21 cellular contexts compared by ENCODE assay signal in the genomic region with DNA sequence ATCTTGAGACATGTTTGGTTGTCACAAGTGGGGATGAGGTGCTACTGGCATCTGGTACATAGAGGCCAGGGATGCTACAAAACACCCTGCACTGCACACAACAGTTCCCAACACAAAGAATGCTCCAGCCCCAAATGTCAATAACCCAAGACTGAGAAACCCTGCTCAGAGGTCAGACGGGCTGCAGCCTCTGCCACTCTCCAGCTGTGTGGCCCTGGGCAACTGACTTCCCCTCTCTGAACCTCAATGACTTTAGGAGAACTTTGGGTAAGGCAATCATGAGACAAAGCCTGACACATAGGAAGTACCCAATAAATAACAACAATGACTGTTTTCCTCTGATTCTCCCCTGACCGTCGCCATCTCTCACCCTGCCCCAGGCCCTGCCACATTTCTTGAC.
DNase-seq lines count a peak whose midpoint lies in the region; ATAC-seq and TF ChIP-seq lines count a peak whose summit lies in the region.
"Had no signal": no experiment of that assay in that cellular context is flagged by ENCODE, and none has a peak within 500 bp of the region (broad histone marks: within the 10 kb centered on the region; RNA-seq: fewer than 3 reads in every experiment).

No MANE protein-coding gene starts in this region.

- no peak overlapping the region for H3K4me3 Mint-ChIP-seq in nephron
- no peak overlapping the region for H3K4me3 Mint-ChIP-seq in stimulated activated memory B cell treated with anti-CD40 and anti-IgM and Interleukin-4, amounts not matched to agents 10 μg/mL and 1 μg/mL and 100 μg/mL, for 72 hours
- H3K4me3 Mint-ChIP-seq: B cell; CD4-positive, alpha-beta memory T cell had no signal

- H3K36me3 ChIP-seq in BLaER1 treated with 17β-estradiol and CSF1 and Interleukin-3, amounts not matched to agents 10 nM and 100 nM, result no peaks in the 10 kb centered on the region
- H3K36me3 ChIP-seq in SK-N-MC (ENCODE audit: insufficient read depth, low read length), result no peaks in the 10 kb centered on the region
- H3K36me3 ChIP-seq: MG63 had no signal

- H3K4me3 ChIP-seq in BLaER1 treated with 17β-estradiol and CSF1 and Interleukin-3, amounts not matched to agents 10 nM and 100 nM, result no peak overlapping the region
- H3K4me3 ChIP-seq in SK-N-MC, result no peak overlapping the region
- H3K4me3 ChIP-seq: A549, MG63 had no signal

- peaks cover 29% of the 10 kb centered on the region for H3K4me1 Mint-ChIP-seq in nephron
- peaks cover 47% of the 10 kb centered on the region for H3K4me1 Mint-ChIP-seq in stimulated activated memory B cell treated with anti-CD40 and anti-IgM and Interleukin-4, amounts not matched to agents 10 μg/mL and 1 μg/mL and 100 μg/mL, for 72 hours

- ATAC-seq in stimulated activated memory B cell treated with anti-CD40 and anti-IgM and Interleukin-4, amounts not matched to agents 10 μg/mL and 1 μg/mL and 100 μg/mL, for 72 hours, result no peak
- no peak for ATAC-seq in HG03095 (IDR thresholded peaks at IDR 0.05; ENCODE audit: unreplicated experiment)
- ATAC-seq: A549, HCT116 had no signal

- TF ChIP-seq CTCF in nephron (IDR thresholded peaks at IDR 0.05; ENCODE audit: unreplicated experiment in 3 of 3), result no peak

- H3K9me3 ChIP-seq in BLaER1 treated with 17β-estradiol and CSF1 and Interleukin-3, amounts not matched to agents 10 nM and 100 nM (replicated peaks in 1 of 11), result no peaks in the 10 kb centered on the region
- H3K9me3 ChIP-seq in SK-N-MC (ENCODE audit: low read depth, low read length), result no peaks in the 10 kb centered on the region
- H3K9me3 ChIP-seq: A549, Caco-2, MG63 had no signal

- peak overlapping the region in 2 of 3 experiments; percentile 9 to 45 for H3K27ac Mint-ChIP-seq in nephron
- peak overlapping the region; percentile 17 for H3K27ac Mint-ChIP-seq in stimulated activated memory B cell treated with anti-CD40 and anti-IgM and Interleukin-4, amounts not matched to agents 10 μg/mL and 1 μg/mL and 100 μg/mL, for 72 hours

- H3K4me2 ChIP-seq in BLaER1 treated with 17β-estradiol and CSF1 and Interleukin-3, amounts not matched to agents 10 nM and 100 nM, result peak overlapping the region; percentile 4 to 94 (median 50); a peak in 14 of 22 replicates
- H3K4me2 ChIP-seq: A549 had no signal

- H3K4me1 ChIP-seq in BLaER1 treated with 17β-estradiol and CSF1 and Interleukin-3, amounts not matched to agents 10 nM and 100 nM, result peaks cover 65 to 100% (median 98%) of the 10 kb centered on the region in 10 experiments
- H3K4me1 ChIP-seq: A549 had no signal

- DNase-seq in SK-N-MC (ENCODE audit: low read depth, low spot score) (no peak), Kasumi-1 (lab: John Stamatoyannopoulos, UW) (no peak), cerebellar nuclear complex (lab: John Stamatoyannopoulos, UW) (no peak)
- DNase-seq: Caco-2; CD4-positive, alpha-beta memory T cell; DMS 273 treated with DMSO at 0.1 percent for 48 hours; DMS79 treated with DMSO at 0.1 percent for 48 hours; MG63; NCI-H1092; NCI-H1436 treated with DMSO at 0.1 percent for 48 hours; NCI-H1930; NCI-H510A; NCI-H748 treated with DMSO at 0.1 percent for 48 hours; OCI-M1 had no signal

- peaks cover 12% of the 10 kb centered on the region for H3K27me3 Mint-ChIP-seq in nephron (ENCODE audit: low read depth)
- H3K27me3 Mint-ChIP-seq in stimulated activated memory B cell treated with anti-CD40 and anti-IgM and Interleukin-4, amounts not matched to agents 10 μg/mL and 1 μg/mL and 100 μg/mL, for 72 hours, result no peaks in the 10 kb centered on the region
- H3K27me3 Mint-ChIP-seq: B cell; CD4-positive, alpha-beta memory T cell had no signal

- no peaks in the 10 kb centered on the region for H3K9me3 Mint-ChIP-seq in nephron
- no peaks in the 10 kb centered on the region for H3K9me3 Mint-ChIP-seq in stimulated activated memory B cell treated with anti-CD40 and anti-IgM and Interleukin-4, amounts not matched to agents 10 μg/mL and 1 μg/mL and 100 μg/mL, for 72 hours
- H3K9me3 Mint-ChIP-seq: CD4-positive, alpha-beta memory T cell had no signal

- H3K36me3 Mint-ChIP-seq in nephron (ENCODE audit: low read depth), result no peaks in the 10 kb centered on the region
- H3K36me3 Mint-ChIP-seq in stimulated activated memory B cell treated with anti-CD40 and anti-IgM and Interleukin-4, amounts not matched to agents 10 μg/mL and 1 μg/mL and 100 μg/mL, for 72 hours, result no peaks in the 10 kb centered on the region
- H3K36me3 Mint-ChIP-seq: CD4-positive, alpha-beta memory T cell had no signal

- H3K27ac ChIP-seq in BLaER1 treated with 17β-estradiol and CSF1 and Interleukin-3, amounts not matched to agents 10 nM and 100 nM, result peak overlapping the region in 8 of 11 experiments; percentile 10 to 98 (median 32); a peak in 9 of 22 replicates
- H3K27ac ChIP-seq in SK-N-MC, result peak overlapping the region; percentile 99
- H3K27ac ChIP-seq: A549 had no signal

- no peaks in the 10 kb centered on the region for H3K27me3 ChIP-seq in BLaER1 treated with 17β-estradiol and CSF1 and Interleukin-3, amounts not matched to agents 10 nM and 100 nM
- H3K27me3 ChIP-seq: MG63 had no signal

- no peak overlapping the region for H3K9ac ChIP-seq in BLaER1 treated with 17β-estradiol and CSF1 and Interleukin-3, amounts not matched to agents 10 nM and 100 nM
- H3K9ac ChIP-seq in SK-N-MC (ENCODE audit: insufficient read length), result no peak overlapping the region

- H4K20me1 ChIP-seq in BLaER1 treated with 17β-estradiol and CSF1 and Interleukin-3, amounts not matched to agents 10 nM and 100 nM, result no peaks in the 10 kb centered on the region
